In the genomic region with DNA sequence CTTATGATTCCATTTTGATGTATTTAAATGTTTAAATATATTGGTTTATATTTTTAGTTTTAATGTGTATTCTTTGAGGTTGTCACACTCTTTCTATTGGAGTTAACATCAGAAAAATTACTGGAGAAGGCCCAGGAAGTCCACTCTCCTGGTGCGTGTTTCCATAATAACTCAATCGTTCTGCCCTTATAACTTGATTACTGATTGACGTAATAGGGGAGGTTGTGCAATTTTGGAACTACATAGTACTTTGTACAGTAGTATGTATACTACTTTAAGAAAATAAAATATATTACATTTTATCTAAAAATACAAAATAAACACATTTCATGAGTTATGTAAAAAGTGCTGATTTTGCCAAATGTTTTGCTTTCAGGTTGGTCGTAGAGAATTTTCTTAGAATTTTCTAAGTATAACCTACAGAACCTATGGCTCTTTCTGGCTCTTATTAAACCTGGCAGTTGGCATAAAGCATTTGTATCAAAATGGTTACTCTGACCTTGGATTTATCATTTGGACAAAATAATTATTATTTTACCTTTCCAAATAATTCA, we compare ENCODE assay signal across 29 cellular contexts. TPM values are rescaled to one million over a fixed set of nuclear protein-coding genes. Genes with fewer than 3 reads are reported as not detected.
"Had no signal": no experiment of that assay in that cellular context is flagged by ENCODE, and none has a peak within 500 bp of the region (broad histone marks: within the 10 kb centered on the region; RNA-seq: fewer than 3 reads in every experiment).

No MANE protein-coding gene starts in this region.

- H3K9me3 ChIP-seq: gastrocnemius medialis, heart left ventricle had no signal

- ATAC-seq: activated naive CD4-positive, alpha-beta T cell treated with anti-CD3 and anti-CD28 coated beads, Interleukin-2, amount 50 U/mL, for 72 hours; activated T-cell treated with anti-CD3 and anti-CD28 coated beads, Interleukin-2, amount 50 U/mL, for 72 hours; esophagus mucosa; foreskin keratinocyte; gastrocnemius medialis; heart left ventricle; WTC11 had no signal

- FAIRE-seq: astrocyte, bronchial epithelial cell had no signal

- H3K4me1 ChIP-seq: foreskin keratinocyte, gastrocnemius medialis had no signal

- DNase-seq: activated CD4-positive, alpha-beta memory T cell treated with anti-CD3 and anti-CD28 coated beads, Interleukin-2, amount 10 ng/mL, durations not matched to agents 7 days and 5 days; activated CD4-positive, alpha-beta T cell treated with anti-CD3 and anti-CD28 coated beads for 1 hour; activated CD4-positive, alpha-beta T cell treated with anti-CD3 and anti-CD28 coated beads for 4 hours; activated CD4-positive, alpha-beta T cell treated with anti-CD3 and anti-CD28 coated beads, Interleukin-2, amount 10 ng/mL, durations not matched to agents 7 days and 5 days; activated CD4-positive, alpha-beta T cell treated with anti-CD3 and anti-CD28 coated beads, Interleukin-2, amount 50 U/mL, for 4 hours; activated CD8-positive, alpha-beta memory T cell treated with anti-CD3 and anti-CD28 coated beads, Interleukin-2, amount 50 U/mL, for 48 hours; activated gamma-delta T cell; activated naive CD4-positive, alpha-beta T cell; activated naive CD4-positive, alpha-beta T cell treated with anti-CD3 and anti-CD28 coated beads, Interleukin-2, amount 10 ng/mL, durations not matched to agents 7 days and 5 days; activated naive CD8-positive, alpha-beta T cell treated with anti-CD3 and anti-CD28 coated beads, Interleukin-2, amount 10 ng/mL, durations not matched to agents 7 days and 5 days; activated T-cell treated with anti-CD3 and anti-CD28 coated beads for 4 hours; activated T-cell treated with anti-CD3 and anti-CD28 coated beads, Interleukin-2, amount 50 U/mL, for 24 hours; activated T-cell treated with anti-CD3 and anti-CD28 coated beads, Interleukin-2, amount 50 U/mL, for 72 hours; brain microvascular endothelial cell; dorsolateral prefrontal cortex; effector memory CD4-positive, alpha-beta T cell; endodermal cell; foreskin keratinocyte; gastrocnemius medialis; glutamatergic neuron; heart left ventricle had no signal

- H3K27me3 ChIP-seq: brain microvascular endothelial cell, dorsolateral prefrontal cortex, foreskin keratinocyte, gastrocnemius medialis, heart left ventricle had no signal

- H3K36me3 ChIP-seq: brain microvascular endothelial cell, gastrocnemius medialis, heart left ventricle had no signal

- H3K4me3 ChIP-seq: coronary artery, dorsolateral prefrontal cortex, gastrocnemius medialis, heart left ventricle had no signal

- H3K27ac ChIP-seq: brain microvascular endothelial cell, coronary artery, dorsolateral prefrontal cortex, foreskin keratinocyte, gastrocnemius medialis, heart left ventricle, VCaP had no signal

RNA-seq across cellular contexts. Expression of gene PLA2G4A, which starts 5.7 kb away (rescaled TPM):
- total RNA-seq: activated CD4-positive, alpha-beta T cell treated with anti-CD3 and anti-CD28 coated beads, Interleukin-2, amount 10 ng/mL, durations not matched to agents 7 days and 5 days; T-helper 1 cell treated with Interleukin-12 subunit alpha and Interleukin-12 subunit beta and Interleukin-4 antibody, amounts not matched to agents 30 ng/mL and 1 ng/mL, for 36 hours had no signal
